Comparison of ENCODE assay signal across 9 cellular contexts in the genomic region with DNA sequence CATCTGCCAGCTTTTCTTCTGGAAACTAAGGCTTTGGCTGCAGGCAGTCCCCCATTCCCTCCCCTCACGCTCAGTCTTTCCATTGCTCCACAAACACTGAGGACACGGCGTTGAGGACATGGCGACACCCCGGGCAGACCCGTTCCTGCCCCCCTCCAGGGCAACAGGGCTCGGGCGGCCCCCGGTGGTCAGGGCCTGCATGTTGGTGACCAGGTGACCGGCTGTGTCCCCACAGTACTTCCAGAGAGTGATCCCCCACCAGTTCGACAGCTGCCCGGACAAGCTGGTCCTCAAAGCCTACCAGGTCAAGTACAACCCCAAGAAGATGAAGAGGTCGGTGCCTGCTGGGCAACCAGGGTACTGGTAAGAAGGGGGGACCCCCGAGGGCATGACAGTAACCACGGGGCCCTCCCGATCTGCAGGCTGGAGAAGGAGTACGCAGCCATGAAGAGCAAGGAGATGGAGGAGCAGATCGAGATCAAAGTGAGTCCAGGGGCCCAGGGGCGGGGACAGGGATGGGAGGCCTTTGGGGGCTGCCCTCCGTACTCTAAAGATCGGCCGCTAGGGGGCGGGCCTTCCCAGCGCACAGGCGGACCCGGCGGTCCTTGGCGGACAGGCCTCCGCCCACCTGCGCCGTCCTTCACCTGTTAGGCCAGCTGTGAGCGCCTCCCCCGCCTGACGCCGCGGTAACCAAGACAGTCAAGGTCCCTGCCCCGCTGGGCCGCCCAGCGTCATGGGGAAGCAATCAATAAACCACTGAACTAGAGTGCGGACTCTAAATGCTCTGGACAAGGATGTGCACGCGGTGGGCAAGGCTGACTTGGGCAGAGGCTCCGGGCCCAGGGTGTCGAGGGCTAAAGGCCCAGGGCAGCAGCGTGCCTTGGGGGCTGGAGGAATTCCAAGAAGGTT. TPM values are rescaled to one million over a fixed set of nuclear protein-coding genes. Genes with fewer than 3 reads are reported as not detected.
DNase-seq lines count a peak whose midpoint lies in the region; ATAC-seq, FAIRE-seq and TF ChIP-seq lines count a peak whose summit lies in the region.
"Had no signal": no experiment of that assay in that cellular context is flagged by ENCODE, and none has a peak within 500 bp of the region (broad histone marks: within the 10 kb centered on the region; RNA-seq: fewer than 3 reads in every experiment).

No MANE protein-coding gene starts in this region.

- no peak overlapping the region for H3K9ac ChIP-seq in Karpas-422 (ENCODE audit: low read length)

- no peaks in the 10 kb centered on the region for H3K9me2 ChIP-seq in Karpas-422 (replicated peaks; ENCODE audit: insufficient read depth, low read length)

- H3K27ac ChIP-seq in Karpas-422 (ENCODE audit: low read length): no peak overlapping the region
- no peak overlapping the region for H3K27ac ChIP-seq in RWPE2 (ENCODE audit: poor library complexity, severe bottlenecking)
- H3K27ac ChIP-seq in uterus: no peak overlapping the region

- H3K4me2 ChIP-seq in Karpas-422 (ENCODE audit: low read depth, low read length, poor library complexity, severe bottlenecking): no peak overlapping the region

- H3K9me3 ChIP-seq in Karpas-422 (ENCODE audit: low read length): no peaks in the 10 kb centered on the region
- no peaks in the 10 kb centered on the region for H3K9me3 ChIP-seq in RWPE2 (ENCODE audit: severe bottlenecking)
- H3K9me3 ChIP-seq in uterus: no peaks in the 10 kb centered on the region

- peak; percentile 55 for ATAC-seq in RWPE2 (ENCODE audit: low read depth)

- H3K27me3 Mint-ChIP-seq in osteocyte (ENCODE audit: unreplicated experiment): no peaks in the 10 kb centered on the region

- H3K27ac Mint-ChIP-seq in osteocyte (ENCODE audit: unreplicated experiment): no peak overlapping the region

- peaks cover 3% of the 10 kb centered on the region for H3K4me1 Mint-ChIP-seq in osteocyte (ENCODE audit: unreplicated experiment)

- no peaks in the 10 kb centered on the region for H3K9me3 Mint-ChIP-seq in osteocyte (ENCODE audit: unreplicated experiment)

- peaks cover 2% of the 10 kb centered on the region for H3K36me3 Mint-ChIP-seq in osteocyte (ENCODE audit: unreplicated experiment)

- DNase-seq in DMS79 (lab: John Stamatoyannopoulos, UW) (peak; percentile 83), Karpas-422 (peak; percentile 90), RWPE2 (ENCODE audit: low spot score) (peak; percentile 76), activated gamma-delta T cell (lab: John Stamatoyannopoulos, UW) (peak; percentile 32), frontal cortex (ENCODE audit: low spot score in 2 of 2) (peak; percentile 85 to 89), osteocyte (ENCODE audit: extremely low spot score, unreplicated experiment) (no peak), uterus (peak; percentile 46 to 49), A172 (ENCODE audit: low spot score) (no peak)

- H3K79me2 ChIP-seq in Karpas-422 (ENCODE audit: low read length): no peaks in the 10 kb centered on the region

- no peak overlapping the region for H2AFZ ChIP-seq in Karpas-422 (ENCODE audit: low read length)

- H4K20me1 ChIP-seq in Karpas-422 (ENCODE audit: insufficient read depth, low read depth, low read length): no peaks in the 10 kb centered on the region

- H3K4me3 ChIP-seq in Karpas-422 (ENCODE audit: low read length) (no peak overlapping the region), RWPE2 (ENCODE audit: severe bottlenecking) (no peak overlapping the region), uterus (no peak overlapping the region)

- H3K27me3 ChIP-seq in Karpas-422 (ENCODE audit: low read length) (no peaks in the 10 kb centered on the region), RWPE2 (ENCODE audit: insufficient read depth, poor library complexity, severe bottlenecking) (no peaks in the 10 kb centered on the region), uterus (no peaks in the 10 kb centered on the region)

- intact Hi-C loops in uterus (cut with DNase I; ENCODE audit: low total_unique reads): no loop called here

- H3K4me1 ChIP-seq in Karpas-422 (ENCODE audit: low read length) (no peaks in the 10 kb centered on the region), RWPE2 (ENCODE audit: insufficient read depth, poor library complexity, severe bottlenecking) (peaks cover 9% of the 10 kb centered on the region), uterus (no peaks in the 10 kb centered on the region)

- FAIRE-seq in frontal cortex (lab: Jason Lieb, UNC): no peak
- FAIRE-seq: TTC549 had no signal

- no peak for TF ChIP-seq POLR2A in uterus (IDR thresholded peaks at IDR 0.05)

- H3K36me3 ChIP-seq in Karpas-422 (ENCODE audit: insufficient read depth, low read length) (no peaks in the 10 kb centered on the region), RWPE2 (ENCODE audit: low read depth) (no peaks in the 10 kb centered on the region), uterus (no peaks in the 10 kb centered on the region)

- no peak overlapping the region for H3K4me3 Mint-ChIP-seq in osteocyte (ENCODE audit: unreplicated experiment)

- TF ChIP-seq CTCF in RWPE2 (IDR thresholded peaks at IDR 0.05; ENCODE audit: poor library complexity, severe bottlenecking) (peak; percentile 81), osteocyte (IDR thresholded peaks at IDR 0.05) (peak; percentile 91), uterus (IDR thresholded peaks at IDR 0.05) (peak; percentile 60 to 72 (median 66))

RNA-seq across cellular contexts. Expression of a gene that starts 21.1 kb away (rescaled TPM):
- not detected in 2 replicates for total RNA-seq in Karpas-422 (2014; rRNA removed; shearing (Covaris generic); ENCODE audit: low replicate concordance)
- 2.9 TPM for total RNA-seq in frontal cortex
- total RNA-seq in osteocyte: 0.24 and 0.51 TPM in 2 replicates
- total RNA-seq in uterus: under 1 TPM in 2 of 4 donors, not detected in 2; 0.35 to 0.85 TPM
- 1.0 and 1.2 TPM in 2 replicates for total RNA-seq in A172 (2014; rRNA removed; shearing (Covaris generic))

RNA-seq across cellular contexts. Expression of a gene that starts 23.1 kb away (rescaled TPM):
- 6.0 and 8.9 TPM in 2 replicates for total RNA-seq in Karpas-422 (2014; rRNA removed; shearing (Covaris generic); ENCODE audit: low replicate concordance)
- total RNA-seq in frontal cortex: 47.7 TPM
- 27.3 and 27.6 TPM in 2 replicates for total RNA-seq in osteocyte
- 10 to 100 TPM in 3 of 4 donors, 1 to 10 TPM in 1; 9.1 to 14.9 (median 12.4) TPM for total RNA-seq in uterus
- total RNA-seq in A172 (2014; rRNA removed; shearing (Covaris generic)): 20.2 and 21.1 TPM in 2 replicates

RNA-seq across cellular contexts. Expression of a gene that starts 35.2 kb away (rescaled TPM):
- total RNA-seq in Karpas-422 (2014; rRNA removed; shearing (Covaris generic); ENCODE audit: low replicate concordance): not detected in 2 replicates
- not detected for total RNA-seq in frontal cortex
- 3.3 and 3.5 TPM in 2 replicates for total RNA-seq in osteocyte
- total RNA-seq in uterus: 1 to 10 TPM in 1 of 4 donors, under 1 TPM in 1, not detected in 2; 0.15 to 2.1 TPM
- 30.8 and 33.7 TPM in 2 replicates for total RNA-seq in A172 (2014; rRNA removed; shearing (Covaris generic))

RNA-seq across cellular contexts. Expression of a gene that starts 50.6 kb away (rescaled TPM):
- 10.4 and 14.4 TPM in 2 replicates for total RNA-seq in Karpas-422 (2014; rRNA removed; shearing (Covaris generic); ENCODE audit: low replicate concordance)
- total RNA-seq in frontal cortex: 5.7 TPM
- 34.4 and 42.1 TPM in 2 replicates for total RNA-seq in osteocyte
- total RNA-seq in uterus: 10 to 100 TPM in 2 of 4 donors, 1 to 10 TPM in 1, under 1 TPM in 1; 0.59 to 40.2 (median 9.4) TPM
- 7.1 and 12.7 TPM in 2 replicates for total RNA-seq in A172 (2014; rRNA removed; shearing (Covaris generic))

Comparison
In these comparisons a context has a peak if more than half of its experiments do, and no peak if none do; other contexts are left out.
1. DNase-seq: peak in DMS79 (single experiment), Karpas-422 (single experiment), RWPE2 (single experiment), activated gamma-delta T cell (single experiment), frontal cortex (2 of 2) and uterus (2 of 2); none in osteocyte (single experiment) and A172 (single experiment).
2. Peak in every context shown above with its lines, with median percentiles within 50 percentile points of each other: CTCF ChIP-seq.